Comparison of ENCODE assay signal across 17 cellular contexts in the genomic region with DNA sequence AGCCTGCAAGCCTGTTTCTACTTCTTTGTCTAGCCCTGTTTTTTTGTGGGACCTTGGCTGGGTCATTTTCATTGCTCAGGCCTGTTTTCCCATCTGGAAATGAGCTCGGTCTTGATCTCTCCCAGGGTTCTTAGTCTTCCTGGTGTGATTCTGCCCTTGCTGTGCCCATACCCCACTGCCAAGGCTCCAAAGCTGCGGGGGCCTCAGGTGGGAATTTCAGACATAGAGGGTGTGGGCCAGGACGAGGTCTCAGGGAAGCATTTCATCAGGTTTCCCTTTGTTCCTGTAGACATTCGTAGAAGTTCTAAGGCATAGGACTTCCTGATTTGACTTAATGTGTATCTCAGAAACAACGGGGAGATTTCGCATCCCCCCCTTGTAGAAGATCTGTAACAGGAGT. TPM values are rescaled to one million over a fixed set of nuclear protein-coding genes. Genes with fewer than 3 reads are reported as not detected.
DNase-seq lines count a peak whose midpoint lies in the region; ATAC-seq, FAIRE-seq and TF ChIP-seq lines count a peak whose summit lies in the region.
"Had no signal": no experiment of that assay in that cellular context is flagged by ENCODE, and none has a peak within 500 bp of the region (broad histone marks: within the 10 kb centered on the region; RNA-seq: fewer than 3 reads in every experiment).

No MANE protein-coding gene starts in this region.

- DNase-seq in right cardiac atrium (no peak), left cardiac atrium (no peak), astrocyte (ENCODE audit: low read depth) (no peak), uterus (peak in 1 of 2 donors; percentile 3), RCC 7860 (ENCODE audit: low spot score) (no peak)
- no peak for DNase-seq in naive thymus-derived CD8-positive, alpha-beta T cell
- DNase-seq: colonic mucosa, NCI-H1436 treated with DMSO at 0.1 percent for 48 hours, NCI-H2171 treated with DMSO at 0.1 percent for 48 hours, SW 1271 had no signal

- H3K9me3 ChIP-seq in right cardiac atrium (ENCODE audit: control insufficient read depth, low read length): no peaks in the 10 kb centered on the region
- no peaks in the 10 kb centered on the region for H3K9me3 ChIP-seq in astrocyte (ENCODE audit: insufficient read depth, low read depth, low read length)
- H3K9me3 ChIP-seq in uterus: no peaks in the 10 kb centered on the region
- H3K9me3 ChIP-seq: colonic mucosa had no signal

- no peaks in the 10 kb centered on the region for H3K9me3 Mint-ChIP-seq in astrocyte (ENCODE audit: unreplicated experiment)
- H3K9me3 Mint-ChIP-seq in naive thymus-derived CD8-positive, alpha-beta T cell: no peaks in the 10 kb centered on the region

- H3K27ac Mint-ChIP-seq in astrocyte (ENCODE audit: unreplicated experiment): peak overlapping the region; percentile 21
- peak overlapping the region in 6 of 10 donors; percentile 20 to 72 (median 46) for H3K27ac Mint-ChIP-seq in naive thymus-derived CD8-positive, alpha-beta T cell

- H3K27me3 ChIP-seq in right cardiac atrium (ENCODE audit: control insufficient read depth, insufficient read depth): no peaks in the 10 kb centered on the region
- H3K27me3 ChIP-seq in astrocyte (ENCODE audit: insufficient read depth, low read length): no peaks in the 10 kb centered on the region
- H3K27me3 ChIP-seq in uterus: no peaks in the 10 kb centered on the region
- H3K27me3 ChIP-seq: colonic mucosa had no signal

- H3K4me2 ChIP-seq in astrocyte (ENCODE audit: low read length): no peak overlapping the region

- no peak overlapping the region for H3K9ac ChIP-seq in astrocyte (ENCODE audit: low read length)

- H3K4me3 Mint-ChIP-seq in astrocyte (ENCODE audit: unreplicated experiment): no peak overlapping the region
- peak overlapping the region in 5 of 10 donors; percentile 2 to 59 (median 47) for H3K4me3 Mint-ChIP-seq in naive thymus-derived CD8-positive, alpha-beta T cell

- H3K36me3 ChIP-seq in astrocyte (ENCODE audit: insufficient read depth, low read length) (peaks cover 3% of the 10 kb centered on the region), uterus (no peaks in the 10 kb centered on the region)
- H3K36me3 ChIP-seq: colonic mucosa had no signal

- peaks cover 39% of the 10 kb centered on the region for H3K4me1 Mint-ChIP-seq in astrocyte (ENCODE audit: low read depth, unreplicated experiment)
- peaks cover 48 to 93% (median 89%) of the 10 kb centered on the region in 4 donors for H3K4me1 Mint-ChIP-seq in naive thymus-derived CD8-positive, alpha-beta T cell

- no peaks in the 10 kb centered on the region for H3K27me3 Mint-ChIP-seq in astrocyte (ENCODE audit: low read depth, unreplicated experiment)
- no peaks in the 10 kb centered on the region for H3K27me3 Mint-ChIP-seq in naive thymus-derived CD8-positive, alpha-beta T cell

- intact Hi-C loops in right cardiac atrium (cut with DNase I): loop anchor here in 1 of 4 donors (10.0 kb wide), 1 partner anchor 67 kb away; no protein-coding TSS in a partner anchor
- intact Hi-C loops in left cardiac atrium (cut with DNase I): loop anchor here in 1 of 2 donors (10.0 kb wide), 1 partner anchor 57 kb away; no protein-coding TSS in a partner anchor
- intact Hi-C loops in uterus (cut with DNase I; ENCODE audit: low total_unique reads): no loop called here

- H3K4me1 ChIP-seq in right cardiac atrium (ENCODE audit: control insufficient read depth, insufficient read depth, low read length): peaks cover 41% of the 10 kb centered on the region
- peaks cover 15% of the 10 kb centered on the region for H3K4me1 ChIP-seq in astrocyte (ENCODE audit: insufficient read depth, low read length)
- peaks cover 2 to 34% of the 10 kb centered on the region in 2 donors for H3K4me1 ChIP-seq in uterus

- peaks cover 12% of the 10 kb centered on the region for H3K36me3 Mint-ChIP-seq in astrocyte (ENCODE audit: low read depth, unreplicated experiment)
- no peaks in the 10 kb centered on the region for H3K36me3 Mint-ChIP-seq in naive thymus-derived CD8-positive, alpha-beta T cell

- POLR2A ChIA-PET in naive thymus-derived CD8-positive, alpha-beta T cell (lab: Charles Lee): no interaction called here

- TF ChIP-seq POLR2A in uterus (IDR thresholded peaks at IDR 0.05): no peak

- TF ChIP-seq CTCF in astrocyte (IDR thresholded peaks at IDR 0.05; ENCODE audit: insufficient read depth, low read depth, low read length): no peak
- TF ChIP-seq CTCF in uterus (IDR thresholded peaks at IDR 0.05): no peak

- 63% methylated on average over 6 of the region's 6 CpGs for WGBS in right cardiac atrium

- H4K20me1 ChIP-seq in astrocyte (ENCODE audit: insufficient read depth, low read length): peaks cover 96% of the 10 kb centered on the region

- H3K4me3 ChIP-seq in right cardiac atrium (ENCODE audit: low read length): no peak overlapping the region
- H3K4me3 ChIP-seq in astrocyte (ENCODE audit: insufficient read depth, low read depth, low read length): no peak overlapping the region
- H3K4me3 ChIP-seq in uterus: no peak overlapping the region
- H3K4me3 ChIP-seq: colonic mucosa had no signal

- H3K27ac ChIP-seq in right cardiac atrium (ENCODE audit: low read length): peak overlapping the region; percentile 20
- no peak overlapping the region for H3K27ac ChIP-seq in astrocyte (ENCODE audit: low read depth, low read length)
- peak overlapping the region; percentile 77 for H3K27ac ChIP-seq in uterus
- H3K27ac ChIP-seq: colonic mucosa, VCaP had no signal

- FAIRE-seq in astrocyte (lab: Jason Lieb, UNC) (no peak), RCC 7860 (lab: Jason Lieb, UNC) (no peak)
- FAIRE-seq: frontal cortex, G401.6, GM12891, HepG2 had no signal

- peaks cover 98% of the 10 kb centered on the region for H3K79me2 ChIP-seq in astrocyte (ENCODE audit: insufficient read depth, low read length)

- ATAC-seq in right cardiac atrium: no peak
- ATAC-seq in left cardiac atrium: no peak
- no peak for ATAC-seq in naive thymus-derived CD8-positive, alpha-beta T cell
- no peak for ATAC-seq in GM21619 (IDR thresholded peaks at IDR 0.05; ENCODE audit: unreplicated experiment)
- no peak for ATAC-seq in GM18520 (IDR thresholded peaks at IDR 0.05; ENCODE audit: unreplicated experiment)
- ATAC-seq: HepG2 had no signal

- H2AFZ ChIP-seq in astrocyte (ENCODE audit: low read depth, low read length): no peak overlapping the region

RNA-seq across cellular contexts. Expression of gene MPRIP, which starts 5.8 kb away (rescaled TPM):
- total RNA-seq in right cardiac atrium (100 to 1,000 TPM; 295 to 331 (median 321) TPM), left cardiac atrium (100 to 1,000 TPM; 247 to 329 TPM), astrocyte (163 and 176 TPM in 2 replicates), uterus (100 to 1,000 TPM in 2 of 4 donors, 10 to 100 TPM in 2; 61.5 to 407 (median 103) TPM)
- polyA plus RNA-seq in right cardiac atrium: 228 TPM
- total RNA-seq in naive thymus-derived CD8-positive, alpha-beta T cell: 100 to 1,000 TPM; 219 to 234 TPM
- polyA plus RNA-seq in naive thymus-derived CD8-positive, alpha-beta T cell: 10 to 100 TPM; 16.9 to 28.3 (median 26.4) TPM
